21 cellular contexts compared by ENCODE assay signal in genomic region chr2:72940361-72940760, GRCh38. TPM values are rescaled to one million over a fixed set of nuclear protein-coding genes. Genes with fewer than 3 reads are reported as not detected.
DNase-seq lines count a peak whose midpoint lies in the region; ATAC-seq and TF ChIP-seq lines count a peak whose summit lies in the region.
"Had no signal": no experiment of that assay in that cellular context is flagged by ENCODE, and none has a peak within 500 bp of the region (broad histone marks: within the 10 kb centered on the region; RNA-seq: fewer than 3 reads in every experiment).

No MANE protein-coding gene starts in this region.

- H2BK15ac ChIP-seq in mesendoderm (replicated peaks; ENCODE audit: low read depth) = no peak overlapping the region

- peak overlapping the region; percentile 5 for H2BK120ac ChIP-seq in mesendoderm (ENCODE audit: low read depth, low read length)

- no peak for TF ChIP-seq CTCF in left ventricle myocardium inferior (IDR thresholded peaks at IDR 0.05; ENCODE audit: borderline replicate concordance)
- no peak for TF ChIP-seq CTCF in foreskin fibroblast (IDR thresholded peaks at IDR 0.05; ENCODE audit: low read depth, low read length)

- peak; percentile 1 for DNase-seq in Right ventricle myocardium inferior (ENCODE audit: missing footprints)
- DNase-seq in left ventricle myocardium inferior = no peak
- DNase-seq in astrocyte of the hippocampus (ENCODE audit: low read depth, low spot score) = peak; percentile 23
- no peak for DNase-seq in mesendoderm
- DNase-seq in CD1c-positive myeloid dendritic cell (ENCODE audit: extremely low spot score) = no peak
- DNase-seq in germinal center (ENCODE audit: low spot score) = no peak
- DNase-seq in NCI-H1092 treated with DMSO at 0.1 percent for 48 hours (lab: John Stamatoyannopoulos, UW) = no peak
- no peak for DNase-seq in foreskin fibroblast
- DNase-seq: ACHN, MM.1S, NCI-H1105 treated with DMSO at 0.1 percent for 48 hours, NCI-H1694 treated with DMSO at 0.1 percent for 48 hours, NCI-H446 treated with DMSO at 0.1 percent for 48 hours, NCI-H526 treated with DMSO at 0.1 percent for 48 hours, SHP77 had no signal

- intact Hi-C loops in Right ventricle myocardium inferior (cut with DNase I) = no loop called here
- intact Hi-C loops in left ventricle myocardium inferior (cut with micrococcal nuclease) = no loop called here

- H3K36me3 ChIP-seq in left ventricle myocardium inferior (peaks cover 16% of the 10 kb centered on the region), mesendoderm (ENCODE audit: control insufficient read depth, insufficient read depth, low read length) (no peaks in the 10 kb centered on the region)

- no peaks in the 10 kb centered on the region for H3K79me1 ChIP-seq in mesendoderm (ENCODE audit: low read length)

- H2AK5ac ChIP-seq in mesendoderm (ENCODE audit: low read length) = no peak overlapping the region

- H3K27me3 ChIP-seq in left ventricle myocardium inferior (ENCODE audit: low read depth) (no peaks in the 10 kb centered on the region), mesendoderm (ENCODE audit: insufficient read depth, low read length, poor library complexity) (no peaks in the 10 kb centered on the region)

- no peak overlapping the region for H3K4ac ChIP-seq in mesendoderm (ENCODE audit: low read depth, low read length)

- H4K5ac ChIP-seq in mesendoderm (ENCODE audit: low read length) = no peak overlapping the region

- H2BK5ac ChIP-seq in mesendoderm (ENCODE audit: low read length) = no peak overlapping the region

- H3K23ac ChIP-seq in mesendoderm (ENCODE audit: low read length) = no peak overlapping the region

- no peak overlapping the region for H3K18ac ChIP-seq in mesendoderm (ENCODE audit: low read length)

- WGBS in mesendoderm (ENCODE audit: extremely low coverage, insufficient coverage, low lambda C conversion rate) = no CpG with 5 or more reads among the region's 6 CpGs

- H4K8ac ChIP-seq in mesendoderm (ENCODE audit: low read depth, low read length) = no peak overlapping the region

- H3K4me3 ChIP-seq in left ventricle myocardium inferior = no peak overlapping the region
- H3K4me3 ChIP-seq in mesendoderm (ENCODE audit: low read length) = no peak overlapping the region
- H3K4me3 ChIP-seq in foreskin fibroblast (ENCODE audit: low read depth in 1 of 2, low read length in 2 of 2) = no peak overlapping the region
- H3K4me3 ChIP-seq: GM23248, K562 had no signal

- H3K56ac ChIP-seq in mesendoderm (ENCODE audit: low read length) = peak overlapping the region; percentile 40

- H3K9ac ChIP-seq in mesendoderm (ENCODE audit: low read length) = no peak overlapping the region
- H3K9ac ChIP-seq: GM23248 had no signal

- H3K27ac ChIP-seq in left ventricle myocardium inferior (replicated peaks) = no peak overlapping the region
- H3K27ac ChIP-seq in mesendoderm (ENCODE audit: low read depth, low read length) = no peak overlapping the region
- H3K27ac ChIP-seq: 22Rv1, C4-2B, GM23248 had no signal

- no peak overlapping the region for H3K4me2 ChIP-seq in mesendoderm (ENCODE audit: low read length)

- no peaks in the 10 kb centered on the region for H3K9me3 ChIP-seq in left ventricle myocardium inferior (replicated peaks)

- ATAC-seq in Right ventricle myocardium inferior = no peak
- ATAC-seq: HCT116, K562 had no signal

- H3K4me1 ChIP-seq in left ventricle myocardium inferior (peaks cover 8% of the 10 kb centered on the region), mesendoderm (ENCODE audit: control insufficient read depth, low read depth, low read length) (no peaks in the 10 kb centered on the region)

- no peaks in the 10 kb centered on the region for H3K79me2 ChIP-seq in mesendoderm (ENCODE audit: control insufficient read depth, insufficient read depth, low read length)

RNA-seq across cellular contexts. Expression of gene EMX1, which starts 23.0 kb away (rescaled TPM):
- total RNA-seq in Right ventricle myocardium inferior (not detected), left ventricle myocardium inferior (not detected)
- 0.15 TPM for polyA plus RNA-seq in mesendoderm (2013, experiment 1 of 2)
- polyA plus RNA-seq in mesendoderm (2013, experiment 2 of 2) = 0.35 TPM
- total RNA-seq: GM23248, RPMI7951 had no signal
- polyA plus RNA-seq: GM23248 had no signal

RNA-seq across cellular contexts. Expression of gene SPR, which starts 53.2 kb away (rescaled TPM):
- total RNA-seq in Right ventricle myocardium inferior (52.4 TPM), left ventricle myocardium inferior (53.5 TPM)
- 2.6 TPM for polyA plus RNA-seq in mesendoderm (2013, experiment 1 of 2)
- 2.6 TPM for polyA plus RNA-seq in mesendoderm (2013, experiment 2 of 2)

Comparison
In these comparisons a context has a peak if more than half of its experiments do, and no peak if none do; other contexts are left out.
1. DNase-seq: peak in Right ventricle myocardium inferior (single experiment) and astrocyte of the hippocampus (single experiment); none in left ventricle myocardium inferior (single experiment), mesendoderm (single experiment), CD1c-positive myeloid dendritic cell (single experiment), germinal center (single experiment), NCI-H1092 treated with DMSO at 0.1 percent for 48 hours (single experiment) and foreskin fibroblast (0 of 2).